17 cellular contexts compared by ENCODE assay signal in the genomic region with DNA sequence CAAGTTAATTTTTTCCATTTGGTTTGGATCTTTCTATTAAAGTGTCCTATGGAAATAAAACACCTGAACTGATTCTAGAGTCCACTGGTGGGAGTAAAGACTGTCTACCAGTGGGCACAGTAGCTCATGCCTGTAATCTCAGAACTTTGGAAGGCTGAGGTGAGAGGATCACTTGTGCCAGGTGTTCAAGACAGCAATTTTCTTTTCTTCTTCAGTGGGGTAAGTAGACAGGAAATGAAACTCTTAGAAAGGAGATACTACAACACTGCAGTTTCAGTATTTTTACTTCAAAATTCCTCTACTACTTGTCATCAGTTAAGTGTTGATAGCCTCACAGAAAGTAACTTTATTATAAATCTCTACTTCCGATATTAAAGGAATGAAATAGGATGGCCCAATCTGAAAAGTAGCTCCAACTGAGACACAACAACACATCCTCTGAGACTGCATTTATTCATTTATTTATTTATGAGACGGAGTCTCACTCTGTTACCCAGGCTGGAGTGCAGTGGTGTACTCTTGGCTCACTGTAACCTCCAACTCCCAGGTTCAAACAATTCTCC. TPM values are rescaled to one million over a fixed set of nuclear protein-coding genes. Genes with fewer than 3 reads are reported as not detected.
DNase-seq lines count a peak whose midpoint lies in the region; ATAC-seq, FAIRE-seq and TF ChIP-seq lines count a peak whose summit lies in the region.
"Had no signal": no experiment of that assay in that cellular context is flagged by ENCODE, and none has a peak within 500 bp of the region (broad histone marks: within the 10 kb centered on the region; RNA-seq: fewer than 3 reads in every experiment).

No MANE protein-coding gene starts in this region.

- no peak overlapping the region for H3K4me3 Mint-ChIP-seq in activated T-cell treated with anti-CD3 and anti-CD28 coated beads, Interleukin-2, amount 50 U/mL, for 72 hours
- no peak overlapping the region for H3K4me3 Mint-ChIP-seq in T-cell
- peak overlapping the region in 4 of 10 donors; percentile 6 to 20 (median 16) for H3K4me3 Mint-ChIP-seq in naive thymus-derived CD4-positive, alpha-beta T cell
- H3K4me3 Mint-ChIP-seq: HFFc6 had no signal

- peaks cover 10 to 44% of the 10 kb centered on the region in 2 donors for H3K36me3 Mint-ChIP-seq in activated T-cell treated with anti-CD3 and anti-CD28 coated beads, Interleukin-2, amount 50 U/mL, for 72 hours (ENCODE audit: insufficient read depth in 2 of 2)
- peaks cover 42% of the 10 kb centered on the region for H3K36me3 Mint-ChIP-seq in T-cell
- H3K36me3 Mint-ChIP-seq in naive thymus-derived CD4-positive, alpha-beta T cell: peaks cover 0 to 38% (median 9%) of the 10 kb centered on the region in 5 donors

- H3K27me3 Mint-ChIP-seq in activated T-cell treated with anti-CD3 and anti-CD28 coated beads, Interleukin-2, amount 50 U/mL, for 72 hours (ENCODE audit: low read depth): no peaks in the 10 kb centered on the region
- no peaks in the 10 kb centered on the region for H3K27me3 Mint-ChIP-seq in T-cell
- no peaks in the 10 kb centered on the region for H3K27me3 Mint-ChIP-seq in naive thymus-derived CD4-positive, alpha-beta T cell

- peak; percentile 29 for FAIRE-seq in GM18507 (lab: Jason Lieb, UNC)
- FAIRE-seq: K562, RCC 7860 had no signal

- CTCF ChIA-PET in T-cell (lab: Charles Lee): interaction anchor here in 1 of 2 donors (0.6 kb wide), 1 partner anchor 55 kb away, joined by 3 read pairs; no protein-coding TSS in a partner anchor
- CTCF ChIA-PET in naive thymus-derived CD4-positive, alpha-beta T cell (lab: Charles Lee): no interaction called here

- H3K4me3 ChIP-seq in naive thymus-derived CD4-positive, alpha-beta T cell (ENCODE audit: low read length): no peak overlapping the region
- no peak overlapping the region for H3K4me3 ChIP-seq in heart right ventricle
- H3K4me3 ChIP-seq: K562 had no signal

- H3K27ac Mint-ChIP-seq in activated T-cell treated with anti-CD3 and anti-CD28 coated beads, Interleukin-2, amount 50 U/mL, for 72 hours: peak overlapping the region; percentile 72
- H3K27ac Mint-ChIP-seq in T-cell: peak overlapping the region; percentile 44 to 50
- peak overlapping the region in 8 of 9 donors; percentile 6 to 79 (median 45) for H3K27ac Mint-ChIP-seq in naive thymus-derived CD4-positive, alpha-beta T cell
- H3K27ac Mint-ChIP-seq: HFFc6 had no signal

- 93 to 96% methylated on average over 2 of the region's 2 CpGs for WGBS in heart right ventricle, 2 donors

- no peaks in the 10 kb centered on the region for H3K27me3 ChIP-seq in naive thymus-derived CD4-positive, alpha-beta T cell (ENCODE audit: control insufficient read depth in 2 of 2, insufficient read depth in 2 of 2, low read length in 2 of 2)
- H3K27me3 ChIP-seq in heart right ventricle: no peaks in the 10 kb centered on the region

- H3K4me1 ChIP-seq in naive thymus-derived CD4-positive, alpha-beta T cell (ENCODE audit: control insufficient read depth in 2 of 2, insufficient read depth in 2 of 2, low read length in 2 of 2): peaks cover 0 to 5% of the 10 kb centered on the region in 2 donors
- H3K4me1 ChIP-seq in heart right ventricle: no peaks in the 10 kb centered on the region

- peaks cover 0 to 85% (median 13%) of the 10 kb centered on the region in 3 experiments for H3K36me3 ChIP-seq in naive thymus-derived CD4-positive, alpha-beta T cell (ENCODE audit: control insufficient read depth in 2 of 3, insufficient read depth in 3 of 3, low read length in 3 of 3)
- peaks cover 0 to 100% (median 37%) of the 10 kb centered on the region in 9 donors for H3K36me3 ChIP-seq in heart right ventricle

- no peaks in the 10 kb centered on the region for H3K9me3 Mint-ChIP-seq in activated T-cell treated with anti-CD3 and anti-CD28 coated beads, Interleukin-2, amount 50 U/mL, for 72 hours
- no peaks in the 10 kb centered on the region for H3K9me3 Mint-ChIP-seq in T-cell
- H3K9me3 Mint-ChIP-seq in naive thymus-derived CD4-positive, alpha-beta T cell: no peaks in the 10 kb centered on the region
- H3K9me3 Mint-ChIP-seq: HFFc6 had no signal

- no peaks in the 10 kb centered on the region for H3K9me3 ChIP-seq in naive thymus-derived CD4-positive, alpha-beta T cell (ENCODE audit: control insufficient read depth in 2 of 3, low read length in 3 of 3)
- H3K9me3 ChIP-seq in heart right ventricle: no peaks in the 10 kb centered on the region

- no peaks in the 10 kb centered on the region for H3K4me1 Mint-ChIP-seq in activated T-cell treated with anti-CD3 and anti-CD28 coated beads, Interleukin-2, amount 50 U/mL, for 72 hours (ENCODE audit: low read depth)
- H3K4me1 Mint-ChIP-seq in T-cell: peaks cover 0 to 9% (median 8%) of the 10 kb centered on the region in 3 donors
- peaks cover 0 to 14% (median 4%) of the 10 kb centered on the region in 7 donors for H3K4me1 Mint-ChIP-seq in naive thymus-derived CD4-positive, alpha-beta T cell

- intact Hi-C loops in naive thymus-derived CD4-positive, alpha-beta T cell (cut with micrococcal nuclease): no loop called here
- intact Hi-C loops in heart right ventricle (cut with DNase I): no loop called here

- no peak for TF ChIP-seq CTCF in heart right ventricle (IDR thresholded peaks at IDR 0.05)

- POLR2A ChIA-PET in T-cell (lab: Charles Lee): no interaction called here
- POLR2A ChIA-PET in naive thymus-derived CD4-positive, alpha-beta T cell (lab: Charles Lee): interaction anchor here (0.9 kb wide), 1 partner anchor 9 kb away, joined by 3 read pairs; no protein-coding TSS in a partner anchor

- H3K27ac ChIP-seq in naive thymus-derived CD4-positive, alpha-beta T cell (ENCODE audit: low read depth, low read length): peak overlapping the region; percentile 35
- H3K27ac ChIP-seq in caudate nucleus (ENCODE audit: low read depth, low read length) (no peak overlapping the region), heart right ventricle (no peak overlapping the region)
- H3K27ac ChIP-seq: HL-60 had no signal

- ATAC-seq in activated T-cell treated with anti-CD3 and anti-CD28 coated beads, Interleukin-2, amount 50 U/mL, for 72 hours (replicated peaks in 1 of 2): no peak
- ATAC-seq in T-cell (replicated peaks in 1 of 4) (no peak), heart right ventricle (no peak)
- no peak for ATAC-seq in naive thymus-derived CD4-positive, alpha-beta T cell
- ATAC-seq: K562 had no signal

- no peak for DNase-seq in activated T-cell treated with anti-CD3 and anti-CD28 coated beads, Interleukin-2, amount 50 U/mL, for 72 hours
- no peak for DNase-seq in activated T-cell treated with anti-CD3 and anti-CD28 coated beads for 4 hours
- no peak for DNase-seq in GM18507 (ENCODE audit: extremely low spot score, insufficient read length, low read depth)
- no peak for DNase-seq in T-cell
- no peak for DNase-seq in naive thymus-derived CD4-positive, alpha-beta T cell
- no peak for DNase-seq in caudate nucleus (lab: John Stamatoyannopoulos, UW)
- DNase-seq in heart right ventricle: no peak
- no peak for DNase-seq in stimulated activated CD4-positive, alpha-beta T cell treated with anti-CD3 and anti-CD28 coated beads, Interleukin-2, amount 100 ng/mL, for 48 hours
- DNase-seq: Calu3, DMS79, HFFc6, NCI-H1092, NCI-H748 treated with DMSO at 0.1 percent for 48 hours, SIG-M5 had no signal

RNA-seq across cellular contexts. Expression of a gene that starts 26.3 kb away (rescaled TPM):
- total RNA-seq in activated T-cell treated with anti-CD3 and anti-CD28 coated beads, Interleukin-2, amount 50 U/mL, for 72 hours: 100 to 1,000 TPM; 294 to 304 TPM
- total RNA-seq in T-cell: 100 to 1,000 TPM; 199 to 245 (median 235) TPM
- 100 to 1,000 TPM; 175 to 334 (median 194) TPM for total RNA-seq in naive thymus-derived CD4-positive, alpha-beta T cell
- 100 to 1,000 TPM; 113 to 153 TPM for polyA plus RNA-seq in naive thymus-derived CD4-positive, alpha-beta T cell
- 10 to 100 TPM; 11.8 to 36.4 (median 21.6) TPM for total RNA-seq in heart right ventricle
- 10 to 100 TPM; 20.9 to 34.7 TPM for polyA plus RNA-seq in heart right ventricle

RNA-seq across cellular contexts. Expression of a gene that starts 48.8 kb away (rescaled TPM):
- 100 to 1,000 TPM; 277 to 278 TPM for total RNA-seq in activated T-cell treated with anti-CD3 and anti-CD28 coated beads, Interleukin-2, amount 50 U/mL, for 72 hours
- total RNA-seq in T-cell (100 to 1,000 TPM; 288 to 435 (median 387) TPM), heart right ventricle (100 to 1,000 TPM; 146 to 193 (median 180) TPM)
- 100 to 1,000 TPM; 242 to 356 (median 328) TPM for total RNA-seq in naive thymus-derived CD4-positive, alpha-beta T cell
- 100 to 1,000 TPM; 240 to 294 TPM for polyA plus RNA-seq in naive thymus-derived CD4-positive, alpha-beta T cell
- 100 to 1,000 TPM; 113 to 241 TPM for polyA plus RNA-seq in heart right ventricle

RNA-seq across cellular contexts. Expression of a gene that starts 57.0 kb away (rescaled TPM):
- 10 to 100 TPM; 65.4 to 73.9 TPM for total RNA-seq in activated T-cell treated with anti-CD3 and anti-CD28 coated beads, Interleukin-2, amount 50 U/mL, for 72 hours
- total RNA-seq in T-cell (10 to 100 TPM; 58.8 to 75.2 (median 61.7) TPM), heart right ventricle (10 to 100 TPM in 1 of 10 donors, 1 to 10 TPM in 9; 4.9 to 13.8 (median 6.8) TPM)
- total RNA-seq in naive thymus-derived CD4-positive, alpha-beta T cell: 10 to 100 TPM; 41.0 to 89.3 (median 58.9) TPM
- 1 to 10 TPM; 2.7 to 3.1 TPM for polyA plus RNA-seq in naive thymus-derived CD4-positive, alpha-beta T cell
- 1 to 10 TPM; 4.2 to 4.7 TPM for polyA plus RNA-seq in heart right ventricle

Comparison
In these comparisons a context has a peak if more than half of its experiments do, and no peak if none do; other contexts are left out.
1. RNA of a gene that starts 26.3 kb away (total RNA-seq): 294 to 304 TPM in activated T-cell treated with anti-CD3 and anti-CD28 coated beads, Interleukin-2, amount 50 U/mL, for 72 hours, 199 to 245 TPM in T-cell and 175 to 334 TPM in naive thymus-derived CD4-positive, alpha-beta T cell; 11.8 to 36.4 TPM in heart right ventricle; every median in the first group is over 4 times any median in the second.
2. Peak in every context shown above with its lines, with median percentiles within 50 percentile points of each other: H3K27ac Mint-ChIP-seq.